Comparison of ENCODE assay signal across 9 cellular contexts in genomic region chr11:134592391-134592990, GRCh38.
DNase-seq lines count a peak whose midpoint lies in the region; ATAC-seq and TF ChIP-seq lines count a peak whose summit lies in the region.
"Had no signal": no experiment of that assay in that cellular context is flagged by ENCODE, and none has a peak within 500 bp of the region (broad histone marks: within the 10 kb centered on the region; RNA-seq: fewer than 3 reads in every experiment).

No MANE protein-coding gene starts in this region.

- no peaks in the 10 kb centered on the region for H3K27me3 ChIP-seq in SK-N-SH (ENCODE audit: insufficient read depth)

- no peaks in the 10 kb centered on the region for H3F3A ChIP-seq in SK-N-SH (replicated peaks; ENCODE audit: insufficient read depth)

- no peak overlapping the region for H2AFZ ChIP-seq in SK-N-SH (ENCODE audit: low read depth)

- POLR2A ChIA-PET in SK-N-SH (lab: Yijun Ruan, JAX) = no interaction called here

- no peak for TF ChIP-seq EP300 in SK-N-SH (IDR thresholded peaks at IDR 0.05; ENCODE audit: borderline replicate concordance in 1 of 2, low read depth in 1 of 2, low read length in 1 of 2)

- no peak; the same call in 1 of the 2 replicates for TF ChIP-seq CTCF in SK-N-SH (IDR thresholded peaks at IDR 0.05)

- no peaks in the 10 kb centered on the region for H3K9me2 ChIP-seq in SK-N-SH

- no peak overlapping the region for H3K4me2 ChIP-seq in SK-N-SH

- no peaks in the 10 kb centered on the region for H3K36me3 ChIP-seq in SK-N-SH (replicated peaks in 1 of 2; ENCODE audit: control insufficient read depth in 1 of 2, insufficient read depth in 2 of 2, low read length in 1 of 2)
- H3K36me3 ChIP-seq: neutrophil had no signal

- TF ChIP-seq RAD21 in SK-N-SH (IDR thresholded peaks at IDR 0.05; ENCODE audit: low read length) = peak; percentile 61

- no peaks in the 10 kb centered on the region for H4K20me1 ChIP-seq in SK-N-SH (ENCODE audit: insufficient read depth)

- CTCF ChIA-PET in SK-N-SH (lab: Yijun Ruan, JAX) = interaction anchor here (0.6 to 1.3 kb wide), 6 partner anchors 9 to 276 kb away, joined by 3 to 4 read pairs (median 3); no protein-coding TSS in a partner anchor

- no peak overlapping the region for H3K27ac ChIP-seq in SK-N-SH (ENCODE audit: low read depth in 2 of 2, low read length in 1 of 2)
- H3K27ac ChIP-seq: neutrophil had no signal

- no peaks in the 10 kb centered on the region for H3K4me1 ChIP-seq in SK-N-SH (ENCODE audit: control insufficient read depth in 1 of 2, insufficient read depth in 2 of 2, low read depth in 1 of 2, low read length in 1 of 2)

- H3K9me3 ChIP-seq in SK-N-SH = no peaks in the 10 kb centered on the region
- H3K9me3 ChIP-seq: neutrophil had no signal

- no peaks in the 10 kb centered on the region for H3K79me2 ChIP-seq in SK-N-SH (ENCODE audit: insufficient read depth)

- peak; percentile 51 for DNase-seq in SK-N-SH
- DNase-seq in NAMALWA (ENCODE audit: low spot score) = peak; percentile 59
- peak; percentile 53 for DNase-seq in activated T-cell treated with anti-CD3 and anti-CD28 coated beads for 48 hours (ENCODE audit: low read depth)
- DNase-seq in left lobe of liver (ENCODE audit: low spot score) = peak; percentile 45
- DNase-seq in ureter (ENCODE audit: low spot score) = peak; percentile 57
- no peak for DNase-seq in superior temporal gyrus (ENCODE audit: extremely low spot score)
- DNase-seq in GM03348 (ENCODE audit: low spot score) = no peak

- ATAC-seq in SK-N-SH treated with all-trans-retinoic acid at 6 μM for 48 hours = no peak
- peak; percentile 81 for ATAC-seq in left lobe of liver

- H3K4me3 ChIP-seq in SK-N-SH (ENCODE audit: low read depth in 2 of 2, low read length in 1 of 2) = no peak overlapping the region; a peak in 1 of 4 replicates

- no peak overlapping the region for H3K9ac ChIP-seq in SK-N-SH

TF ChIP-seq in SK-N-SH, 30 proteins besides CTCF, POLR2A, EP300 and RAD21:
- no peak for TF ChIP-seq POLR2AphosphoS5 (IDR thresholded peaks at IDR 0.05; ENCODE audit: low read depth, low read length)
- TF ChIP-seq SMC3 (IDR thresholded peaks at IDR 0.05; ENCODE audit: low read depth, low read length) = peak; percentile 31; the same call in 1 of the 2 replicates
TF ChIP-seq in SK-N-SH: peak in this region for 1.

TF ChIP-seq in SK-N-SH treated with all-trans-retinoic acid at 6 μM for 48 hours, 23 proteins besides CTCF, POLR2A, EP300 and RAD21:
- TF ChIP-seq ZC3H10 (CRISPR knock-in tag; IDR thresholded peaks at IDR 0.05) = no peak
- TF ChIP-seq BACH2 (CRISPR knock-in tag; IDR thresholded peaks at IDR 0.05; ENCODE audit: borderline replicate concordance) = no peak
- TF ChIP-seq ARNTL (CRISPR knock-in tag; IDR thresholded peaks at IDR 0.05; ENCODE audit: borderline replicate concordance, low read depth) = no peak
- no peak for TF ChIP-seq ZNF70 (CRISPR knock-in tag; IDR thresholded peaks at IDR 0.05)

Comparison
In these comparisons a context has a peak if more than half of its experiments do, and no peak if none do; other contexts are left out.
1. DNase-seq: peak in SK-N-SH (single experiment), NAMALWA (single experiment), activated T-cell treated with anti-CD3 and anti-CD28 coated beads for 48 hours (single experiment), left lobe of liver (single experiment) and ureter (single experiment); none in superior temporal gyrus (single experiment) and GM03348 (single experiment).